14 cellular contexts compared by ENCODE assay signal in the genomic region with DNA sequence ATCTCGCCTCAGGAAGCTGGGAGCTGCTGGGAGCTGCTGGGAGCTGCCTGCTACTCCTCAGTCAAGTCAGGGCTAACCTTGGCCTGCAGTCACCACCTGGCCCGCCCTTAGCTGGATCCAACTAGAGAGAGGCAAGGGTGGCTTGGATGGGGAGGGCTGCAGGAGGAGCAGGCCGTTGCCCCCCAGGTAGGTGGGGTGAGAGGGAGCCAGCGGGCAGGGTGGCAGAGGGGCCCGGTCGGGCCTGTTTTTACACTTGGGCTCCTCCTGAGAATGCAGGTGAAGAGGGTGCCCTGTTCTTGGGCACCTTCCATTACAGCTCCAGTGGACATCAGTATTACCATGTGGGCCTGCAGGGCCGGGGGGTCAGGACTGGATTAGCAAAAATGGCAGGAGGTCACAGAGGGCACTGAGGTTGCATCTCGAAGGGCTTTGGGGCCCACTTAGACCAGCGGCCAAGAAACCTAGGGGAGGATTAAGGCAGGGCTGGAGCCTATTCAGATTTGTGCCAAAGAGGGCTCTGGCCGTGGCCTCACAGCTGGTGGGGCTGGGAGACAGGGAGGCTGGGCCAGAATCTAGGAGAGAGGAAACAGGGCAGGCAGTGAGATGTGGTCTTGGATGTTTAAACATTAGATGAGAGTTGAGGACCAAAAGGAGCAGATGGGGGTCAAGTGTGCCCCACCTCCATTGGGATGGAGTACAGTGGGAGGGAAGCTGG.
DNase-seq lines count a peak whose midpoint lies in the region; TF ChIP-seq lines count a peak whose summit lies in the region.
"Had no signal": no experiment of that assay in that cellular context is flagged by ENCODE, and none has a peak within 500 bp of the region (broad histone marks: within the 10 kb centered on the region; RNA-seq: fewer than 3 reads in every experiment).

No MANE protein-coding gene starts in this region.

- H2BK12ac ChIP-seq in neuronal stem cell (ENCODE audit: low read length) (no peak overlapping the region), trophoblast cell (ENCODE audit: low read length) (no peak overlapping the region)

- H3K36me3 ChIP-seq in BLaER1 (no peaks in the 10 kb centered on the region), HEK293 (ENCODE audit: control insufficient read depth in 2 of 2, insufficient read depth in 1 of 2, low read length in 2 of 2) (no peaks in the 10 kb centered on the region), neuronal stem cell (replicated peaks in 1 of 2; ENCODE audit: control insufficient read depth in 2 of 2, insufficient read depth in 2 of 2, low read length in 2 of 2) (peaks cover 0 to 15% of the 10 kb centered on the region in 2 donors), trophoblast cell (ENCODE audit: control insufficient read depth in 1 of 2, insufficient read depth in 2 of 2, low read length in 2 of 2) (no peaks in the 10 kb centered on the region)

- peak; percentile 23 for DNase-seq in epithelial cell of esophagus (ENCODE audit: low read depth)
- no peak for DNase-seq in neuronal stem cell (ENCODE audit: low spot score)
- no peak for DNase-seq in UCSD-AML1 (lab: John Stamatoyannopoulos, UW; ENCODE audit: unreplicated experiment)
- DNase-seq in trophoblast cell, result no peak
- no peak for DNase-seq in pons (ENCODE audit: low spot score)
- no peak for DNase-seq in activated CD4-positive, CD25-positive, alpha-beta regulatory T cell treated with anti-CD3 and anti-CD28 coated beads, Interleukin-2, amount 50 U/mL, for 72 hours
- DNase-seq: 8988T; Caco-2; CD4-positive, alpha-beta T cell; HCEC 1CT; HFFc6 had no signal

- no peaks in the 10 kb centered on the region for H3K27me3 ChIP-seq in BLaER1
- peaks cover 0 to 69% (median 0%) of the 10 kb centered on the region in 3 experiments for H3K27me3 ChIP-seq in neuronal stem cell (ENCODE audit: control insufficient read depth in 3 of 3, insufficient read depth in 3 of 3, low read depth in 1 of 3, low read length in 3 of 3)
- no peaks in the 10 kb centered on the region for H3K27me3 ChIP-seq in trophoblast cell (ENCODE audit: insufficient read depth, low read length)

- no peak overlapping the region for H3K23ac ChIP-seq in neuronal stem cell (ENCODE audit: low read depth, low read length, poor library complexity)
- H3K23ac ChIP-seq in trophoblast cell (ENCODE audit: low read length), result no peak overlapping the region

- peak overlapping the region; percentile 82 for H3K27ac ChIP-seq in BLaER1
- no peak overlapping the region for H3K27ac ChIP-seq in HEK293 (ENCODE audit: extremely low read depth, low read depth, low read length)
- no peak overlapping the region for H3K27ac ChIP-seq in neuronal stem cell (replicated peaks; ENCODE audit: low read length)
- H3K27ac ChIP-seq in trophoblast cell (ENCODE audit: low read depth, low read length), result no peak overlapping the region
- H3K27ac ChIP-seq: C4-2B had no signal

- H4K20me1 ChIP-seq in BLaER1, result no peaks in the 10 kb centered on the region

- H4K12ac ChIP-seq in trophoblast cell (ENCODE audit: low read depth, low read length), result no peak overlapping the region

- H3K14ac ChIP-seq in neuronal stem cell (ENCODE audit: low read length), result no peak overlapping the region
- no peak overlapping the region for H3K14ac ChIP-seq in trophoblast cell (ENCODE audit: low read length)

- WGBS in neuronal stem cell (ENCODE audit: extremely low coverage in 2 of 2, insufficient read length in 2 of 2, insufficient replicate concordance in 1 of 2), 2 donors, result no CpG with 5 or more reads among the region's 10 CpGs
- no CpG with 5 or more reads among the region's 10 CpGs for WGBS in trophoblast cell (ENCODE audit: extremely low coverage, insufficient coverage, insufficient read length)

- no peak overlapping the region for H2BK15ac ChIP-seq in neuronal stem cell (ENCODE audit: low read length)

- no peaks in the 10 kb centered on the region for H3K79me1 ChIP-seq in neuronal stem cell (ENCODE audit: low read depth, low read length)
- H3K79me1 ChIP-seq in trophoblast cell (ENCODE audit: low read length), result no peaks in the 10 kb centered on the region

- H3K9ac ChIP-seq in BLaER1, result 0 out of 2 replicates have a peak overlapping the region, but pooled peaks have one; percentile 53
- peak overlapping the region; percentile 54 for H3K9ac ChIP-seq in neuronal stem cell (ENCODE audit: low read depth, low read length, poor library complexity)
- no peak overlapping the region for H3K9ac ChIP-seq in trophoblast cell (ENCODE audit: low read length)

- H3K4me1 ChIP-seq in BLaER1 (peaks cover 79% of the 10 kb centered on the region), HEK293 (ENCODE audit: control insufficient read depth, insufficient read depth, low read length) (no peaks in the 10 kb centered on the region), neuronal stem cell (ENCODE audit: control insufficient read depth in 2 of 2, insufficient read depth in 1 of 2, low read depth in 1 of 2, low read length in 2 of 2) (peaks cover 0 to 16% of the 10 kb centered on the region in 2 donors), trophoblast cell (ENCODE audit: control insufficient read depth in 1 of 2, insufficient read depth in 2 of 2, low read length in 2 of 2) (no peaks in the 10 kb centered on the region)
- H3K4me1 ChIP-seq: Caco-2 had no signal

- no peaks in the 10 kb centered on the region for H3K9me3 ChIP-seq in BLaER1
- H3K9me3 ChIP-seq in HEK293 (ENCODE audit: control insufficient read depth, insufficient read depth, low read depth, low read length), result no peaks in the 10 kb centered on the region
- no peaks in the 10 kb centered on the region for H3K9me3 ChIP-seq in neuronal stem cell (replicated peaks in 1 of 2; ENCODE audit: control insufficient read depth in 2 of 2, insufficient read depth in 1 of 2, low read depth in 1 of 2, low read length in 2 of 2)
- peaks cover 6% of the 10 kb centered on the region for H3K9me3 ChIP-seq in trophoblast cell (ENCODE audit: insufficient read depth, low read depth, low read length)
- H3K9me3 ChIP-seq: Caco-2 had no signal

- H3K18ac ChIP-seq in neuronal stem cell (ENCODE audit: low read length) (no peak overlapping the region), trophoblast cell (ENCODE audit: low read length) (no peak overlapping the region)

- H2AK5ac ChIP-seq in neuronal stem cell (ENCODE audit: low read depth, low read length) (no peak overlapping the region), trophoblast cell (ENCODE audit: low read length) (no peak overlapping the region)

- H2BK5ac ChIP-seq in neuronal stem cell (ENCODE audit: low read length), result no peak overlapping the region
- H2BK5ac ChIP-seq in trophoblast cell (ENCODE audit: low read depth, low read length, poor library complexity), result no peak overlapping the region

- H4K8ac ChIP-seq in neuronal stem cell (ENCODE audit: low read depth, low read length) (no peak overlapping the region), trophoblast cell (ENCODE audit: low read depth, low read length) (no peak overlapping the region)

- H3K4ac ChIP-seq in neuronal stem cell (ENCODE audit: low read length) (no peak overlapping the region), trophoblast cell (ENCODE audit: low read depth, low read length) (no peak overlapping the region)

- H3K4me3 ChIP-seq in BLaER1, result no peak overlapping the region
- H3K4me3 ChIP-seq in HEK293 (ENCODE audit: low read depth, low read length), result no peak overlapping the region
- H3K4me3 ChIP-seq in epithelial cell of esophagus (ENCODE audit: low read length), result no peak overlapping the region
- H3K4me3 ChIP-seq in neuronal stem cell (ENCODE audit: low read length in 2 of 2), result no peak overlapping the region
- H3K4me3 ChIP-seq in trophoblast cell (ENCODE audit: low read depth, low read length), result no peak overlapping the region

- no peaks in the 10 kb centered on the region for H3K79me2 ChIP-seq in trophoblast cell (ENCODE audit: control insufficient read depth, insufficient read depth, low read length, poor library complexity)

- POLR2A ChIA-PET in HEK293 (lab: Yijun Ruan, JAX), result interaction anchor here (1.6 kb wide), 1 partner anchor 60 kb away, joined by 5 read pairs; the partner anchor contains the start of gene TTLL12

- H4K91ac ChIP-seq in neuronal stem cell (ENCODE audit: low read depth, low read length, poor library complexity) (no peak overlapping the region), trophoblast cell (ENCODE audit: low read depth, low read length) (no peak overlapping the region)

- CTCF ChIA-PET in HEK293 (lab: Yijun Ruan, JAX), result interaction anchor here (0.7 to 2.8 kb wide), 6 partner anchors 16 to 138 kb away, joined by 3 to 15 read pairs (median 5); no protein-coding TSS in a partner anchor

- TF ChIP-seq CTCF in HEK293 (tag by site-specific recombination; IDR thresholded peaks at IDR 0.05) (no peak), epithelial cell of esophagus (IDR thresholded peaks at IDR 0.05; ENCODE audit: insufficient read depth, low read depth, low read length, missing control alignments) (no peak)

- H2BK120ac ChIP-seq in neuronal stem cell (ENCODE audit: low read depth, low read length), result no peak overlapping the region
- no peak overlapping the region for H2BK120ac ChIP-seq in trophoblast cell (ENCODE audit: insufficient read depth, low read length, poor library complexity)

- H2AFZ ChIP-seq in neuronal stem cell (ENCODE audit: low read length), result no peak overlapping the region
- no peak overlapping the region for H2AFZ ChIP-seq in trophoblast cell (ENCODE audit: insufficient read depth, low read length, poor library complexity)

- H3K4me2 ChIP-seq in BLaER1 (peak overlapping the region; percentile 65), neuronal stem cell (ENCODE audit: insufficient read depth, low read length, poor library complexity, severe bottlenecking) (no peak overlapping the region), trophoblast cell (ENCODE audit: low read length) (no peak overlapping the region)

TF ChIP-seq in HEK293, 187 proteins besides CTCF, POLR2A, EP300 and RAD21:
- peak; percentile 22; the same call in 1 of the 2 replicates for TF ChIP-seq ZNF394 (tag by site-specific recombination; IDR thresholded peaks at IDR 0.05; ENCODE audit: borderline replicate concordance)
- TF ChIP-seq GFI1B (tag by site-specific recombination; IDR thresholded peaks at IDR 0.05), result no peak
TF ChIP-seq in HEK293: peak in this region for 1.
